Comparison of ENCODE assay signal across 8 cellular contexts in genomic region chr7:155590215-155591023, GRCh38. TPM values are rescaled to one million over a fixed set of nuclear protein-coding genes. Genes with fewer than 3 reads are reported as not detected.
DNase-seq lines count a peak whose midpoint lies in the region; ATAC-seq lines count a peak whose summit lies in the region.

No MANE protein-coding gene starts in this region.

- H3K4me1 Mint-ChIP-seq in activated naive CD8-positive, alpha-beta T cell treated with anti-CD3 and anti-CD28 coated beads, Interleukin-2, amount 50 U/mL, for 24 hours: no peaks in the 10 kb centered on the region

- no peaks in the 10 kb centered on the region for H3K36me3 Mint-ChIP-seq in activated naive CD8-positive, alpha-beta T cell treated with anti-CD3 and anti-CD28 coated beads, Interleukin-2, amount 50 U/mL, for 24 hours (ENCODE audit: low read depth)

- peak; percentile 59 for DNase-seq in NCI-H128 (lab: John Stamatoyannopoulos, UW; ENCODE audit: unreplicated experiment)
- no peak for DNase-seq in activated naive CD8-positive, alpha-beta T cell treated with anti-CD3 and anti-CD28 coated beads, Interleukin-2, amount 50 U/mL, for 24 hours
- DNase-seq in lung microvascular endothelial cell (ENCODE audit: low read depth in 2 of 2): peak; percentile 19 to 44
- DNase-seq in NCI-H226: no peak
- DNase-seq in amniotic stem cell (lab: John Stamatoyannopoulos, UW): no peak
- DNase-seq in NCI-H510A treated with DMSO at 0.1 percent for 48 hours (lab: John Stamatoyannopoulos, UW): no peak

- ATAC-seq in GM19395 (IDR thresholded peaks at IDR 0.05; ENCODE audit: unreplicated experiment) (peak; percentile 71), GM18511 (IDR thresholded peaks at IDR 0.05; ENCODE audit: unreplicated experiment) (no peak)
- peak; percentile 25 for ATAC-seq in activated naive CD8-positive, alpha-beta T cell treated with anti-CD3 and anti-CD28 coated beads, Interleukin-2, amount 50 U/mL, for 24 hours

- H3K9me3 Mint-ChIP-seq in activated naive CD8-positive, alpha-beta T cell treated with anti-CD3 and anti-CD28 coated beads, Interleukin-2, amount 50 U/mL, for 24 hours: no peaks in the 10 kb centered on the region

- H3K27me3 Mint-ChIP-seq in activated naive CD8-positive, alpha-beta T cell treated with anti-CD3 and anti-CD28 coated beads, Interleukin-2, amount 50 U/mL, for 24 hours: peaks cover 29% of the 10 kb centered on the region

- no peak overlapping the region for H3K4me3 Mint-ChIP-seq in activated naive CD8-positive, alpha-beta T cell treated with anti-CD3 and anti-CD28 coated beads, Interleukin-2, amount 50 U/mL, for 24 hours

- no peak overlapping the region for H3K27ac Mint-ChIP-seq in activated naive CD8-positive, alpha-beta T cell treated with anti-CD3 and anti-CD28 coated beads, Interleukin-2, amount 50 U/mL, for 24 hours

RNA-seq across cellular contexts. Expression of gene CNPY1, which starts 44.1 kb away (rescaled TPM):
- total RNA-seq in lung microvascular endothelial cell: not detected in 2 replicates

RNA-seq across cellular contexts. Expression of gene RBM33, which starts 54.0 kb away (rescaled TPM):
- total RNA-seq in lung microvascular endothelial cell: 13.3 and 21.4 TPM in 2 replicates

Comparison
In these comparisons a context has a peak if more than half of its experiments do, and no peak if none do; other contexts are left out.
1. DNase-seq: peak in NCI-H128 (single experiment) and lung microvascular endothelial cell (2 of 2); none in activated naive CD8-positive, alpha-beta T cell treated with anti-CD3 and anti-CD28 coated beads, Interleukin-2, amount 50 U/mL, for 24 hours (single experiment), NCI-H226 (single experiment), amniotic stem cell (single experiment) and NCI-H510A treated with DMSO at 0.1 percent for 48 hours (single experiment).